8 cellular contexts compared by ENCODE assay signal in the genomic region with DNA sequence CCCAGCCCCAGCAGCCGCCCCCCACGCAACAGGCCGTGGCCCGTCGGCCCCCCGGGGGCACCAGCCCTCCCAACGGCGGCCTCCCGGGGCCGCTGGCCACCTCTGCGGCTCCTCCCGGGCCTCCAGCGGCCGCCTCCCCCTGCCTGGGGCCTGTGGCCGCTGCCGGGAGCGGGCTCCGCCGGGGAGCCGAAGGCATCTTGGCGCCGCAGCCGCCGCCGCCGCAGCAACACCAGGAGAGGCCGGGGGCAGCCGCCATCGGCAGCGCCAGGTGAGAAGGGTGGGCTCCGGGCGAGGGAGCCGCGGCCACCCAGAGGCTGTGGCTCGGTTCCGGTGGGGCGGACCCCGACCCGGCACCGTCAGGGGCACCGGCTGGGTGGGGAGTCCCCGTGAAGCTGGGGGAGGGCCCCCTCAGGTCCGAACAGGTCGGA. TPM values are rescaled to one million over a fixed set of nuclear protein-coding genes. Genes with fewer than 3 reads are reported as not detected.
DNase-seq lines count a peak whose midpoint lies in the region; ATAC-seq and TF ChIP-seq lines count a peak whose summit lies in the region.

No MANE protein-coding gene starts in this region.

- ATAC-seq in GM18517 (IDR thresholded peaks at IDR 0.05; ENCODE audit: unreplicated experiment) (peak; percentile 25), HG02943 (IDR thresholded peaks at IDR 0.05; ENCODE audit: low read depth, unreplicated experiment) (peak; percentile 8), right cardiac atrium (peak in 1 of 2 donors; percentile 3), HG02623 (IDR thresholded peaks at IDR 0.05; ENCODE audit: unreplicated experiment) (no peak)
- ATAC-seq in activated T-helper 17 cell treated with anti-CD3 and anti-CD28 coated beads, Interleukin-2, amount 50 U/mL, for 72 hours (replicated peaks): peak; percentile 0

- H3K9me3 Mint-ChIP-seq in activated T-helper 17 cell treated with anti-CD3 and anti-CD28 coated beads, Interleukin-2, amount 50 U/mL, for 72 hours: no peaks in the 10 kb centered on the region

- H3K4me1 ChIP-seq in right cardiac atrium (ENCODE audit: control insufficient read depth, insufficient read depth, low read length) (no peaks in the 10 kb centered on the region), spleen (peaks cover 13 to 68% (median 33%) of the 10 kb centered on the region in 6 donors)

- no peak for TF ChIP-seq POLR2A in spleen (IDR thresholded peaks at IDR 0.05)

- H3K36me3 ChIP-seq in spleen: peaks cover 0 to 46% (median 33%) of the 10 kb centered on the region in 6 donors

- no peak for DNase-seq in right cardiac atrium
- DNase-seq in spleen: no peak
- DNase-seq in 8988T: no peak
- no peak for DNase-seq in NCI-H69 (lab: John Stamatoyannopoulos, UW)

- peak overlapping the region; percentile 97 for H3K27ac Mint-ChIP-seq in activated T-helper 17 cell treated with anti-CD3 and anti-CD28 coated beads, Interleukin-2, amount 50 U/mL, for 72 hours

- H3K4me3 ChIP-seq in right cardiac atrium (ENCODE audit: low read length) (peak overlapping the region; percentile 99), spleen (peak overlapping the region; percentile 92 to 100 (median 98))

- no peaks in the 10 kb centered on the region for H3K27me3 Mint-ChIP-seq in activated T-helper 17 cell treated with anti-CD3 and anti-CD28 coated beads, Interleukin-2, amount 50 U/mL, for 72 hours

- peaks cover 73% of the 10 kb centered on the region for H3K36me3 Mint-ChIP-seq in activated T-helper 17 cell treated with anti-CD3 and anti-CD28 coated beads, Interleukin-2, amount 50 U/mL, for 72 hours (ENCODE audit: low read depth)

- peaks cover 36% of the 10 kb centered on the region for H3K4me1 Mint-ChIP-seq in activated T-helper 17 cell treated with anti-CD3 and anti-CD28 coated beads, Interleukin-2, amount 50 U/mL, for 72 hours

- TF ChIP-seq CTCF in spleen (IDR thresholded peaks at IDR 0.05 in 8 of 11, conservative IDR thresholded peaks at IDR 0.05 in 3 of 11): no peak

- intact Hi-C loops in right cardiac atrium (cut with DNase I): loop anchor here in 1 of 4 donors (5.0 kb wide), 1 partner anchor 119 kb away; no protein-coding TSS in a partner anchor
- intact Hi-C loops in spleen (cut with DNase I; ENCODE audit: low total_unique reads): loop anchor here (5.0 kb wide), 1 partner anchor 129 kb away; the partner anchor contains the start of gene NFATC2IP

- WGBS in right cardiac atrium: under 1% methylated on average over 44 of the region's 44 CpGs
- WGBS in spleen, 5 donors: 0 to 1% (median 0%) methylated on average over 10 to 44 of the region's 44 CpGs

- peak overlapping the region; percentile 95 for H3K4me3 Mint-ChIP-seq in activated T-helper 17 cell treated with anti-CD3 and anti-CD28 coated beads, Interleukin-2, amount 50 U/mL, for 72 hours

- no peaks in the 10 kb centered on the region for H3K9me3 ChIP-seq in right cardiac atrium (ENCODE audit: control insufficient read depth, low read length)
- no peaks in the 10 kb centered on the region for H3K9me3 ChIP-seq in spleen

- H3K27me3 ChIP-seq in right cardiac atrium (ENCODE audit: control insufficient read depth, insufficient read depth): no peaks in the 10 kb centered on the region
- no peaks in the 10 kb centered on the region for H3K27me3 ChIP-seq in spleen (replicated peaks in 1 of 7)

- H3K27ac ChIP-seq in right cardiac atrium (ENCODE audit: low read length): peak overlapping the region; percentile 96
- peak overlapping the region; percentile 96 to 100 (median 99) for H3K27ac ChIP-seq in spleen

RNA-seq across cellular contexts. Expression of gene ATXN2L, which starts 0.5 kb away (rescaled TPM):
- total RNA-seq in activated T-helper 17 cell treated with anti-CD3 and anti-CD28 coated beads, Interleukin-2, amount 50 U/mL, for 72 hours: 100 to 1,000 TPM; 246 to 339 TPM
- total RNA-seq in right cardiac atrium (10 to 100 TPM; 55.3 to 59.8 (median 58.8) TPM), spleen (100 to 1,000 TPM; 113 to 179 (median 161) TPM)
- polyA plus RNA-seq in right cardiac atrium (40.1 TPM), spleen (10 to 100 TPM; 43.8 to 85.8 (median 61.9) TPM)

RNA-seq across cellular contexts. Expression of gene TUFM, which starts 22.8 kb away (rescaled TPM):
- total RNA-seq in activated T-helper 17 cell treated with anti-CD3 and anti-CD28 coated beads, Interleukin-2, amount 50 U/mL, for 72 hours: 100 to 1,000 TPM; 140 to 291 TPM
- total RNA-seq in right cardiac atrium: 100 to 1,000 TPM; 160 to 188 (median 173) TPM
- 227 TPM for polyA plus RNA-seq in right cardiac atrium
- 100 to 1,000 TPM in 5 of 7 donors, 10 to 100 TPM in 2; 76.3 to 136 (median 103) TPM for total RNA-seq in spleen
- polyA plus RNA-seq in spleen: 100 to 1,000 TPM; 182 to 194 (median 190) TPM

RNA-seq across cellular contexts. Expression of gene SH2B1, which starts 40.3 kb away (rescaled TPM):
- 10 to 100 TPM; 45.0 to 46.4 TPM for total RNA-seq in activated T-helper 17 cell treated with anti-CD3 and anti-CD28 coated beads, Interleukin-2, amount 50 U/mL, for 72 hours
- total RNA-seq in right cardiac atrium (10 to 100 TPM; 38.6 to 50.2 (median 44.9) TPM), spleen (10 to 100 TPM; 25.9 to 70.7 (median 60.7) TPM)
- polyA plus RNA-seq in right cardiac atrium (41.7 TPM), spleen (10 to 100 TPM; 28.1 to 60.8 (median 42.7) TPM)

RNA-seq across cellular contexts. Expression of gene ATP2A1, which starts 55.0 kb away (rescaled TPM):
- total RNA-seq in activated T-helper 17 cell treated with anti-CD3 and anti-CD28 coated beads, Interleukin-2, amount 50 U/mL, for 72 hours: 1 to 10 TPM; 2.2 to 3.1 TPM
- total RNA-seq in right cardiac atrium (under 1 TPM; 0.11 to 0.75 (median 0.58) TPM), spleen (1 to 10 TPM in 2 of 7 donors, under 1 TPM in 3, not detected in 2; 0.26 to 1.5 (median 0.82) TPM)
- polyA plus RNA-seq in right cardiac atrium (0.11 TPM), spleen (under 1 TPM; 0.33 to 0.46 (median 0.42) TPM)
